8 cellular contexts compared by ENCODE assay signal in genomic region chr17:1907818-1908698, GRCh38.
DNase-seq lines count a peak whose midpoint lies in the region; ATAC-seq and TF ChIP-seq lines count a peak whose summit lies in the region.

No MANE protein-coding gene starts in this region.

- WGBS in adrenal gland, 4 donors = 15 to 38% (median 17%) methylated on average over 21 to 53 of the region's 53 CpGs

- no peak for TF ChIP-seq CTCF in adrenal gland (IDR thresholded peaks at IDR 0.05)

- peaks cover 7% of the 10 kb centered on the region for H3K4me1 Mint-ChIP-seq in activated CD8-positive, alpha-beta memory T cell treated with anti-CD3 and anti-CD28 coated beads, Interleukin-2, amount 10 ng/mL, durations not matched to agents 7 days and 5 days
- peaks cover 7% of the 10 kb centered on the region for H3K4me1 Mint-ChIP-seq in activated naive CD8-positive, alpha-beta T cell treated with anti-CD3 and anti-CD28 coated beads for 36 hours

- DNase-seq in activated CD8-positive, alpha-beta memory T cell treated with anti-CD3 and anti-CD28 coated beads, Interleukin-2, amount 10 ng/mL, durations not matched to agents 7 days and 5 days = no peak
- no peak for DNase-seq in activated CD8-positive, alpha-beta memory T cell treated with anti-CD3 and anti-CD28 coated beads, Interleukin-2, amount 50 U/mL, for 48 hours
- peak; percentile 14 for DNase-seq in activated naive CD8-positive, alpha-beta T cell treated with anti-CD3 and anti-CD28 coated beads for 36 hours
- DNase-seq in stromal cell of bone marrow (ENCODE audit: low read depth) (peak; percentile 3), adrenal gland (no peak), NOMO-1 (lab: John Stamatoyannopoulos, UW; ENCODE audit: unreplicated experiment in 2 of 2) (no peak)

- peaks cover 16% of the 10 kb centered on the region for H3K27me3 ChIP-seq in adrenal gland

- TF ChIP-seq POLR2A in adrenal gland (IDR thresholded peaks at IDR 0.05) = no peak

- no peaks in the 10 kb centered on the region for H3K9me3 Mint-ChIP-seq in activated CD8-positive, alpha-beta memory T cell treated with anti-CD3 and anti-CD28 coated beads, Interleukin-2, amount 10 ng/mL, durations not matched to agents 7 days and 5 days (ENCODE audit: low read depth)
- no peaks in the 10 kb centered on the region for H3K9me3 Mint-ChIP-seq in activated naive CD8-positive, alpha-beta T cell treated with anti-CD3 and anti-CD28 coated beads for 36 hours

- no peak overlapping the region for H3K27ac Mint-ChIP-seq in activated CD8-positive, alpha-beta memory T cell treated with anti-CD3 and anti-CD28 coated beads, Interleukin-2, amount 10 ng/mL, durations not matched to agents 7 days and 5 days
- no peak overlapping the region for H3K27ac Mint-ChIP-seq in activated naive CD8-positive, alpha-beta T cell treated with anti-CD3 and anti-CD28 coated beads for 36 hours

- CTCF ChIA-PET in activated CD8-positive, alpha-beta memory T cell treated with anti-CD3 and anti-CD28 coated beads, Interleukin-2, amount 10 ng/mL, durations not matched to agents 7 days and 5 days (lab: Charles Lee) = interaction anchor here (0.8 to 4.1 kb wide), 9 partner anchors 15 to 332 kb away, joined by 3 to 27 read pairs (median 4); partner anchors contain the start of genes DPH1, OVCA2 and RTN4RL1

- peaks cover 73% of the 10 kb centered on the region for H3K27me3 Mint-ChIP-seq in activated CD8-positive, alpha-beta memory T cell treated with anti-CD3 and anti-CD28 coated beads, Interleukin-2, amount 10 ng/mL, durations not matched to agents 7 days and 5 days
- peaks cover 67% of the 10 kb centered on the region for H3K27me3 Mint-ChIP-seq in activated naive CD8-positive, alpha-beta T cell treated with anti-CD3 and anti-CD28 coated beads for 36 hours

- H3K4me1 ChIP-seq in adrenal gland (replicated peaks in 1 of 2) = peaks cover 0 to 13% of the 10 kb centered on the region in 2 donors

- peak; percentile 57 for ATAC-seq in activated CD8-positive, alpha-beta memory T cell treated with anti-CD3 and anti-CD28 coated beads, Interleukin-2, amount 10 ng/mL, durations not matched to agents 7 days and 5 days
- ATAC-seq in HG02973 (IDR thresholded peaks at IDR 0.05; ENCODE audit: unreplicated experiment) = no peak

- intact Hi-C loops in adrenal gland (cut with DNase I) = loop anchor here (2.0 to 10.0 kb wide), 4 partner anchors 119 to 377 kb away; partner anchors contain the start of genes DPH1 (in 1 of the 2) and RTN4RL1 (in 1 of the 2)

- H3K36me3 Mint-ChIP-seq in activated CD8-positive, alpha-beta memory T cell treated with anti-CD3 and anti-CD28 coated beads, Interleukin-2, amount 10 ng/mL, durations not matched to agents 7 days and 5 days = no peaks in the 10 kb centered on the region
- no peaks in the 10 kb centered on the region for H3K36me3 Mint-ChIP-seq in activated naive CD8-positive, alpha-beta T cell treated with anti-CD3 and anti-CD28 coated beads for 36 hours

- no peak overlapping the region for H3K4me3 Mint-ChIP-seq in activated CD8-positive, alpha-beta memory T cell treated with anti-CD3 and anti-CD28 coated beads, Interleukin-2, amount 10 ng/mL, durations not matched to agents 7 days and 5 days
- peak overlapping the region; percentile 42 for H3K4me3 Mint-ChIP-seq in activated naive CD8-positive, alpha-beta T cell treated with anti-CD3 and anti-CD28 coated beads for 36 hours

- H3K36me3 ChIP-seq in adrenal gland (replicated peaks in 1 of 2) = no peaks in the 10 kb centered on the region

- H3K4me3 ChIP-seq in iPS-18c (ENCODE audit: insufficient read depth, low read depth, low read length) (peak overlapping the region; percentile 22), adrenal gland (peak overlapping the region in 1 of 4 donors; percentile 25)

- no peak overlapping the region for H3K27ac ChIP-seq in adrenal gland

- H3K9me3 ChIP-seq in iPS-18c (ENCODE audit: control insufficient read depth, insufficient read depth, low read length) = no peaks in the 10 kb centered on the region
- H3K9me3 ChIP-seq in adrenal gland (replicated peaks in 1 of 3) = no peaks in the 10 kb centered on the region

Comparison
In these comparisons a context has a peak if more than half of its experiments do, and no peak if none do; other contexts are left out.
1. DNase-seq: peak in activated naive CD8-positive, alpha-beta T cell treated with anti-CD3 and anti-CD28 coated beads for 36 hours (single experiment) and stromal cell of bone marrow (single experiment); none in activated CD8-positive, alpha-beta memory T cell treated with anti-CD3 and anti-CD28 coated beads, Interleukin-2, amount 10 ng/mL, durations not matched to agents 7 days and 5 days (single experiment), activated CD8-positive, alpha-beta memory T cell treated with anti-CD3 and anti-CD28 coated beads, Interleukin-2, amount 50 U/mL, for 48 hours (single experiment), adrenal gland (0 of 7) and NOMO-1 (0 of 2).